ENCODE assay signal across 11 cellular contexts in the genomic region with DNA sequence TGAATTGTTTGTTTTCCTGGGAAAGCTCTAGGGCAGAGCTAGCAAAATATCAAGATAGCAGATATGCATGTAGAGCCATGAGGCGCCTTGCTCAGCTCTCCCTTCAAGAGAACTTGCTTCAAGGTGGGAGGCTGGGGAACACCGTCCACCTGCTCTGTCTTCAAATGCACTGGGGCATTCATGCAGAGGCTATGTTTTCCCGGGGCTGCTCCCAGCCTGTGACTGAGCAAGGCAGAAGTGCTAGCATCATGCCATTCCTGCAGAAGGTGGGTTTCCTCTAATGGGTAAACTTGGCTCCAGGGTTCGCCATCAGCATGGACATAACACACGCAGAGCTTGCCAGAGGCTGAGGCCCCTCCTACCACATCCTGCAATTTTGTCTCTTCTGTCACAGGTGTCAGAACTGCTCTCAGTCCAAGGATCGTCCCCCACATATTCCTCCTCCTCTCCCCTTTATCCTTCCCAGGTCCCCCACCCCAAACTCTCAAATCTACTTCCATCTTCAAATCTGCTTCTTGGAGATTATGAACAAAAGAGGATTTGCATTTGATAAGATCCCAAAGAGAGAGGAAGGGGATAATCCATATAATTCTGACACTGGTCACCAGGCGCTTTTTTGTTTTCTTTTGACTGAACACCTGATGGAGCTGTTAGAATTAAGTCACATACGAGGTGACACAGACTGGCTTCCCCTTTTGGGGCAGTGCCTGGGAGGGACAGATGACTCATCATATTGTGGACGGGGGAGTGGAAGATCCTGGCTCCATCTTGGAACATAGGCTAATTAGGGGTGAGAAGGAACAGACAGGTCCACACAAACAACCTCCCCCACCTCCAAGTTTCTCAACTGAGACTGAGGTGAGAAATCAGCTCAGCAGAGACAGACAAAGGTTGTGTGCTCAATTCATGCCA.
DNase-seq lines count a peak whose midpoint lies in the region; ATAC-seq and TF ChIP-seq lines count a peak whose summit lies in the region.
"Had no signal": no experiment of that assay in that cellular context is flagged by ENCODE, and none has a peak within 500 bp of the region (broad histone marks: within the 10 kb centered on the region; RNA-seq: fewer than 3 reads in every experiment).

No MANE protein-coding gene starts in this region.

- H3K27me3 ChIP-seq in left lung (no peaks in the 10 kb centered on the region), sigmoid colon (no peaks in the 10 kb centered on the region)

- H3K4me1 ChIP-seq in left lung, result peaks cover 0 to 10% of the 10 kb centered on the region in 2 donors
- H3K4me1 ChIP-seq in sigmoid colon, result no peaks in the 10 kb centered on the region

- TF ChIP-seq POLR2A in GM18505 (IDR thresholded peaks at IDR 0.05; ENCODE audit: borderline replicate concordance, extremely low read depth, insufficient read depth, insufficient read length) (no peak), sigmoid colon (IDR thresholded peaks at IDR 0.05) (no peak)

- 58 to 62% methylated on average over 9 of the region's 9 CpGs for WGBS in sigmoid colon, 2 donors

- H3K9me3 ChIP-seq in left lung, result no peaks in the 10 kb centered on the region
- H3K9me3 ChIP-seq in sigmoid colon, result no peaks in the 10 kb centered on the region

- intact Hi-C loops in left lung (cut with DNase I), result no loop called here
- intact Hi-C loops in sigmoid colon (cut with DNase I), result no loop called here

- TF ChIP-seq CTCF in left lung (IDR thresholded peaks at IDR 0.05) (no peak), sigmoid colon (IDR thresholded peaks at IDR 0.05) (no peak)

- TF ChIP-seq EP300 in sigmoid colon (IDR thresholded peaks at IDR 0.05), result no peak

- no peak overlapping the region for H3K4me3 ChIP-seq in left lung
- H3K4me3 ChIP-seq in sigmoid colon, result no peak overlapping the region
- H3K4me3 ChIP-seq: smooth muscle cell had no signal

- H3K27ac ChIP-seq in left lung, result peak overlapping the region in 1 of 2 donors; percentile 52
- no peak overlapping the region for H3K27ac ChIP-seq in sigmoid colon

- ATAC-seq in GM18505 (IDR thresholded peaks at IDR 0.05; ENCODE audit: unreplicated experiment), result peak; percentile 87
- ATAC-seq in HG02885 (IDR thresholded peaks at IDR 0.05; ENCODE audit: poor library complexity, unreplicated experiment), result peak; percentile 94
- ATAC-seq in left lung, result peak; percentile 67
- ATAC-seq: left cardiac atrium had no signal

- peak; percentile 88 to 97 for DNase-seq in NOMO-1 (lab: John Stamatoyannopoulos, UW; ENCODE audit: unreplicated experiment in 2 of 2)
- peak in 1 of 2 donors; percentile 58 for DNase-seq in left lung
- no peak for DNase-seq in sigmoid colon
- DNase-seq in NCI-H2029 treated with DMSO at 0.1 percent for 48 hours (lab: John Stamatoyannopoulos, UW), result no peak
- no peak for DNase-seq in nucleus accumbens (lab: John Stamatoyannopoulos, UW)
- no peak for DNase-seq in DMS153 (lab: John Stamatoyannopoulos, UW)
- DNase-seq: left cardiac atrium, NCI-H1105 had no signal

- H3K36me3 ChIP-seq in left lung (no peaks in the 10 kb centered on the region), sigmoid colon (no peaks in the 10 kb centered on the region)

Comparison
In these comparisons a context has a peak if more than half of its experiments do, and no peak if none do; other contexts are left out.
1. DNase-seq: peak in NOMO-1 (2 of 2); none in sigmoid colon (single experiment), NCI-H2029 treated with DMSO at 0.1 percent for 48 hours (single experiment), nucleus accumbens (0 of 56) and DMS153 (single experiment).
2. Peak in every context shown above with its lines, with median percentiles within 50 percentile points of each other: ATAC-seq.